In the genomic region with DNA sequence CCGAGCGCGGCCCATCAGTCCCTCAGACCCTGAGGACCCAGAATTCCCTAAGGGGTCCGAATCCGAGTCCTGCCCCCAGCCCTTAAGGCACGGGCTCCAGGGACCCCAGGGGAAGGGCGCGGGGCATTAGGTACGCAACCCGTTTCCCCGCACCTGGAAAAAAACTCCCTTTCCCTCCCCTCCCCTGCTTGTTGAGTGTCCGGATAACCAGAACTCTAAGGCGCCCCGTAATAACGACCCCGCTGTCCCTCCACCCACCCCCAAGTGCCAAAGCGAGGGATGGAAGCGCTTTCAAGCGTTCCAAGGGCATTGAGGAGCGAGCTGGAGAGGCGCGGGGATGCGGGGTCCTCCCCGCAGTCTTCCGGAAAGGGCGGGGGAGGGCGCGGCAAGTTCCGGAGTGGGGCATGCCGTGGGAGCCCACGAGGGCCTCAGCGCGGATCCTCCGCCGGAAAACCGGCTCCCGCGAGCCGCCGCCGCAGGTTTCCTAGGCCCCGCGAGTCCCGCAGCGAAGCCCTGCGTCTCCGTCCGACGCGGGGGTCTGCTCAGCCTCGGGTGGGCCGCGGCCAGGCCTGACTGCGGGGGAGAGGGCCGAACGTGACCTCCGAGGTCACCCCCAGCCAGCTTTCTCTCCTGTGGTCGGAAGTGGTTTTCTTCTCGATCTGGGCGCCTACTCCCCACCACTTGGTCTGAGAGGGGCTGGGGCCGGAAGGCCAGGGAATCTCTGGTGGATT, we compare ENCODE assay signal across 8 cellular contexts. TPM values are rescaled to one million over a fixed set of nuclear protein-coding genes. Genes with fewer than 3 reads are reported as not detected.
DNase-seq lines count a peak whose midpoint lies in the region; ATAC-seq and TF ChIP-seq lines count a peak whose summit lies in the region.

No MANE protein-coding gene starts in this region.

- CTCF ChIA-PET in AG04450 (lab: Charles Lee) (no interaction called here), PC-3 (lab: Charles Lee) (no interaction called here)

- WGBS in neuronal stem cell (ENCODE audit: extremely low coverage in 2 of 2, insufficient read length in 2 of 2, insufficient replicate concordance in 1 of 2), 2 donors, result no CpG with 5 or more reads among the region's 61 CpGs

- peaks cover 6% of the 10 kb centered on the region for H3K79me1 ChIP-seq in neuronal stem cell (ENCODE audit: low read depth, low read length)

- H3K79me2 ChIP-seq in PC-3 (ENCODE audit: low read length), result peaks cover 30% of the 10 kb centered on the region

- peak overlapping the region; percentile 70 for H3K27ac ChIP-seq in AG04450 (ENCODE audit: low read depth, low read length)
- no peak overlapping the region for H3K27ac ChIP-seq in PC-3 (ENCODE audit: low read length)
- no peak overlapping the region for H3K27ac ChIP-seq in neuronal stem cell (replicated peaks; ENCODE audit: low read length)

- DNase-seq in AG04450 (ENCODE audit: low read depth, low spot score) (no peak), PC-3 (no peak), fibroblast of mammary gland (ENCODE audit: low read depth) (no peak), neuronal stem cell (ENCODE audit: low spot score) (no peak), NK-92 (lab: John Stamatoyannopoulos, UW; ENCODE audit: unreplicated experiment) (no peak), SKM-1 (lab: John Stamatoyannopoulos, UW; ENCODE audit: unreplicated experiment) (no peak)
- no peak for DNase-seq in stimulated activated CD4-positive, alpha-beta T cell treated with anti-CD3 and anti-CD28 coated beads, Interleukin-4, amount 100 ng/mL, for 4 hours

- no TSS peak for BruUV-seq in PC-3 (replicated peaks; lab: Mats Ljungman, UMichigan)

- H3K36me3 ChIP-seq in PC-3 (ENCODE audit: low read depth, low read length), result peaks cover under 1% of the 10 kb centered on the region; the same call in 1 of the 2 replicates
- no peaks in the 10 kb centered on the region for H3K36me3 ChIP-seq in neuronal stem cell (replicated peaks in 1 of 2; ENCODE audit: control insufficient read depth in 2 of 2, insufficient read depth in 2 of 2, low read length in 2 of 2)

- peak overlapping the region; percentile 82 for H2AFZ ChIP-seq in PC-3 (ENCODE audit: low read length)
- H2AFZ ChIP-seq in neuronal stem cell (ENCODE audit: low read length), result peak overlapping the region; percentile 84

- peak overlapping the region; percentile 87 for H2BK5ac ChIP-seq in neuronal stem cell (ENCODE audit: low read length)

- H3K18ac ChIP-seq in neuronal stem cell (ENCODE audit: low read length), result peak overlapping the region; percentile 98

- H2BK120ac ChIP-seq in neuronal stem cell (ENCODE audit: low read depth, low read length), result peak overlapping the region; percentile 98

- peak overlapping the region; percentile 97 for H2AK5ac ChIP-seq in neuronal stem cell (ENCODE audit: low read depth, low read length)

- H3K4me2 ChIP-seq in PC-3 (ENCODE audit: low read length) (peak overlapping the region; percentile 81), neuronal stem cell (ENCODE audit: insufficient read depth, low read length, poor library complexity, severe bottlenecking) (peak overlapping the region; percentile 98)

- H3K14ac ChIP-seq in neuronal stem cell (ENCODE audit: low read length), result no peak overlapping the region

- H2BK15ac ChIP-seq in neuronal stem cell (ENCODE audit: low read length), result peak overlapping the region; percentile 97

- H3K4me3 ChIP-seq in AG04450 (ENCODE audit: low read depth, low read length) (peak overlapping the region; percentile 32), PC-3 (ENCODE audit: low read length) (peak overlapping the region; percentile 59; the same call in 1 of the 2 replicates), fibroblast of mammary gland (ENCODE audit: control insufficient read depth, low read depth, low read length) (peak overlapping the region; percentile 99), neuronal stem cell (ENCODE audit: low read length in 2 of 2) (peak overlapping the region in 1 of 2 donors; percentile 28)

- no peaks in the 10 kb centered on the region for H3K9me2 ChIP-seq in PC-3 (replicated peaks; ENCODE audit: low read length)

- intact Hi-C loops in PC-3 (cut with micrococcal nuclease), result loop anchor here (5.0 kb wide), 1 partner anchor 270 kb away; no protein-coding TSS in a partner anchor

- H3K27me3 ChIP-seq in AG04450 (ENCODE audit: control insufficient read depth, insufficient read depth, low read length) (no peaks in the 10 kb centered on the region), PC-3 (ENCODE audit: low read length) (no peaks in the 10 kb centered on the region), neuronal stem cell (ENCODE audit: control insufficient read depth in 3 of 3, insufficient read depth in 3 of 3, low read depth in 1 of 3, low read length in 3 of 3) (peaks cover 0 to 59% (median 8%) of the 10 kb centered on the region in 3 experiments)

- H4K20me1 ChIP-seq in PC-3 (ENCODE audit: low read length), result peaks cover 10% of the 10 kb centered on the region

- H3K9me3 ChIP-seq in AG04450 (ENCODE audit: control insufficient read depth, insufficient read depth, low read length), result peaks cover 11% of the 10 kb centered on the region; the same call in 1 of the 2 replicates
- H3K9me3 ChIP-seq in PC-3 (ENCODE audit: low read length), result no peaks in the 10 kb centered on the region
- H3K9me3 ChIP-seq in neuronal stem cell (replicated peaks in 1 of 2; ENCODE audit: control insufficient read depth in 2 of 2, insufficient read depth in 1 of 2, low read depth in 1 of 2, low read length in 2 of 2), result peaks cover 0 to 5% of the 10 kb centered on the region in 2 donors

- no peaks in the 10 kb centered on the region for H3F3A ChIP-seq in PC-3 (ENCODE audit: low read length, unreplicated experiment)

- H3K23ac ChIP-seq in neuronal stem cell (ENCODE audit: low read depth, low read length, poor library complexity), result peak overlapping the region; percentile 45

- 0 out of 2 replicates have a peak overlapping the region, but pooled peaks have one; percentile 16 for H3K9ac ChIP-seq in PC-3 (ENCODE audit: low read length)
- peak overlapping the region; percentile 83 for H3K9ac ChIP-seq in neuronal stem cell (ENCODE audit: low read depth, low read length, poor library complexity)

- H3K4ac ChIP-seq in neuronal stem cell (ENCODE audit: low read length), result peak overlapping the region; percentile 72

- peak overlapping the region; percentile 95 for H4K91ac ChIP-seq in neuronal stem cell (ENCODE audit: low read depth, low read length, poor library complexity)

- no peak for ATAC-seq in PC-3
- ATAC-seq in GM19463 (IDR thresholded peaks at IDR 0.05; ENCODE audit: unreplicated experiment), result no peak

- peak overlapping the region; percentile 92 for H2BK12ac ChIP-seq in neuronal stem cell (ENCODE audit: low read length)

- H4K8ac ChIP-seq in neuronal stem cell (ENCODE audit: low read depth, low read length), result peak overlapping the region; percentile 44

- TF ChIP-seq CTCF in AG04450 (IDR thresholded peaks at IDR 0.05; ENCODE audit: low read depth, low read length), result no peak
- no peak for TF ChIP-seq CTCF in PC-3 (conservative IDR thresholded peaks at IDR 0.05; ENCODE audit: low read depth, low read length)
- TF ChIP-seq CTCF in fibroblast of mammary gland (conservative IDR thresholded peaks at IDR 0.05; ENCODE audit: control insufficient read depth, insufficient read depth, low read depth, low read length), result no peak

- H3K4me1 ChIP-seq in PC-3 (ENCODE audit: insufficient read depth, low read length), result peaks cover 24% of the 10 kb centered on the region
- peaks cover 19 to 26% of the 10 kb centered on the region in 2 donors for H3K4me1 ChIP-seq in neuronal stem cell (ENCODE audit: control insufficient read depth in 2 of 2, insufficient read depth in 1 of 2, low read depth in 1 of 2, low read length in 2 of 2)

- POLR2A ChIA-PET in AG04450 (lab: Yijun Ruan, JAX), result no interaction called here
- POLR2A ChIA-PET in PC-3 (lab: Charles Lee; ENCODE audit: unreplicated experiment), result no interaction called here

RNA-seq across cellular contexts. Expression of gene CCND1, which starts 3.9 kb away (rescaled TPM):
- polyA plus RNA-seq in AG04450 (2011; rRNA removed), result 249 and 276 TPM in 2 replicates
- polyA minus RNA-seq in AG04450 (2011; rRNA and poly(A)+ RNA removed), result 459 and 741 TPM in 2 replicates
- total RNA-seq in PC-3 (2014; rRNA removed), result 868 and 934 TPM in 2 replicates
- polyA plus RNA-seq in neuronal stem cell (2013, experiment 1 of 2), result 56.5 TPM
- polyA plus RNA-seq in neuronal stem cell (2013, experiment 2 of 2), result 57.8 TPM

RNA-seq across cellular contexts. Expression of gene LTO1, which starts 38.1 kb away (rescaled TPM):
- 15.7 and 18.3 TPM in 2 replicates for polyA plus RNA-seq in AG04450 (2011; rRNA removed)
- polyA minus RNA-seq in AG04450 (2011; rRNA and poly(A)+ RNA removed), result 8.3 and 10.1 TPM in 2 replicates
- 37.5 and 46.1 TPM in 2 replicates for total RNA-seq in PC-3 (2014; rRNA removed)
- polyA plus RNA-seq in neuronal stem cell (2013, experiment 1 of 2), result 13.6 TPM
- polyA plus RNA-seq in neuronal stem cell (2013, experiment 2 of 2), result 13.3 TPM
